Comparison of ENCODE assay signal across 16 cellular contexts in genomic region chr10:66819691-66820090, GRCh38.
DNase-seq lines count a peak whose midpoint lies in the region; TF ChIP-seq lines count a peak whose summit lies in the region.
"Had no signal": no experiment of that assay in that cellular context is flagged by ENCODE, and none has a peak within 500 bp of the region (broad histone marks: within the 10 kb centered on the region; RNA-seq: fewer than 3 reads in every experiment).

No MANE protein-coding gene starts in this region.

- DNase-seq in AG10803 (ENCODE audit: low read depth) (peak; percentile 5), LHCN-M2 (ENCODE audit: low read depth) (peak; percentile 68), fibroblast of peridontal ligament (ENCODE audit: extremely low read depth) (peak; percentile 55), stromal cell of bone marrow (ENCODE audit: low read depth) (peak; percentile 63), hippocampal formation (lab: John Stamatoyannopoulos, UW) (no peak), GM20000 (ENCODE audit: low spot score) (no peak), NCI-H774 (lab: John Stamatoyannopoulos, UW) (no peak)
- DNase-seq: 8988T; Calu3; CD8-positive, alpha-beta T cell; DMS53; H7; HFFc6; IMR-90 had no signal

- no peak overlapping the region for H3K4me3 ChIP-seq in AG10803 (ENCODE audit: low read length)
- H3K4me3 ChIP-seq: BLaER1 treated with 17β-estradiol and CSF1 and Interleukin-3, amounts not matched to agents 10 nM and 100 nM; GM23338 had no signal

- TF ChIP-seq CTCF in AG10803 (conservative IDR thresholded peaks at IDR 0.05; ENCODE audit: low read length) (no peak), GM20000 (IDR thresholded peaks at IDR 0.05; ENCODE audit: extremely low read depth, missing control alignments) (no peak)

Comparison
In these comparisons a context has a peak if more than half of its experiments do, and no peak if none do; other contexts are left out.
1. DNase-seq: peak in AG10803 (single experiment), LHCN-M2 (single experiment), fibroblast of peridontal ligament (single experiment) and stromal cell of bone marrow (single experiment); none in hippocampal formation (0 of 2), GM20000 (single experiment) and NCI-H774 (single experiment).